Comparison of ENCODE assay signal across 7 cellular contexts in the genomic region with DNA sequence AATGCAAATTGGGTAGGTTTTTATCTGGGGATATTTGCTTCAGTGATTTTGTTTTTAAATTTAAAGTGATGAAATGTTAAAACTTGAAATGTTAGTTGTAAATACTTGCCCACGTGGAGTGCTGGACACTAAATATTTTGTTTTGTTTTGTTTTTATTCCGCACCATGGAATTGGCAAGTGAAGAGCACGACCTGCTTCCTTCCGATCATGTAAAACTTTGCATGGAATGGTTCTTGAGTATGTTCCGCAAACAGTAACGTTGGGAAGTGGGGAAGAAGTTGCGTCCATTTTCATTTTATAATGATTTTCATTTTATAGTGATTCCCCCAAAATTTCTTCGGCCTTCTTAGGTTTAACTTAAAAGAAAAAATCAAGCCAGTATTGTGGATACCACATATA. TPM values are rescaled to one million over a fixed set of nuclear protein-coding genes. Genes with fewer than 3 reads are reported as not detected.
A peak's percentile ranks its signal among the peaks of the same experiment; 100 is the strongest.
DNase-seq lines count a peak whose midpoint lies in the region; ATAC-seq and TF ChIP-seq lines count a peak whose summit lies in the region.

No MANE protein-coding gene starts in this region.

- H3K4me1 ChIP-seq in SK-N-SH (ENCODE audit: control insufficient read depth in 1 of 2, insufficient read depth in 2 of 2, low read depth in 1 of 2, low read length in 1 of 2) (peaks cover 7 to 9% of the 10 kb centered on the region in 2 experiments; a peak in 3 of 4 replicates), skeletal muscle tissue (ENCODE audit: control insufficient read depth in 3 of 3, insufficient read depth in 3 of 3, low read length in 3 of 3) (peaks cover 5 to 8% (median 6%) of the 10 kb centered on the region in 3 donors)

- no peaks in the 10 kb centered on the region for H3F3A ChIP-seq in SK-N-SH (replicated peaks; ENCODE audit: insufficient read depth)

- no peak for ATAC-seq in HG03457 (IDR thresholded peaks at IDR 0.05; ENCODE audit: unreplicated experiment)
- ATAC-seq in left colon: no peak
- no peak for ATAC-seq in HG03571 (IDR thresholded peaks at IDR 0.05; ENCODE audit: unreplicated experiment)

- H3K9me3 ChIP-seq in SK-N-SH (no peaks in the 10 kb centered on the region), skeletal muscle tissue (ENCODE audit: control insufficient read depth in 3 of 3, low read length in 3 of 3) (no peaks in the 10 kb centered on the region)

- CTCF ChIA-PET in SK-N-SH (lab: Yijun Ruan, JAX): no interaction called here

- H3K79me2 ChIP-seq in SK-N-SH (ENCODE audit: insufficient read depth): peaks cover 26% of the 10 kb centered on the region

- H2AFZ ChIP-seq in SK-N-SH (ENCODE audit: low read depth): peak overlapping the region; percentile 99

- 21% methylated on average over 8 of the region's 8 CpGs for WGBS in SK-N-SH (ENCODE audit: low lambda C conversion rate)

- DNase-seq in H7: no peak
- no peak for DNase-seq in SK-N-SH
- peak; percentile 10 for DNase-seq in fibroblast of the aortic adventitia (ENCODE audit: low read depth)
- DNase-seq in left colon: no peak

- TF ChIP-seq CTCF in SK-N-SH (IDR thresholded peaks at IDR 0.05): no peak
- no peak for TF ChIP-seq CTCF in fibroblast of the aortic adventitia (IDR thresholded peaks at IDR 0.05; ENCODE audit: insufficient read depth, low read length)

- peak overlapping the region; percentile 54 to 93; a peak in 3 of 4 replicates for H3K27ac ChIP-seq in SK-N-SH (ENCODE audit: low read depth in 2 of 2, low read length in 1 of 2)
- H3K27ac ChIP-seq in skeletal muscle tissue (ENCODE audit: low read depth, low read length): no peak overlapping the region

- peak overlapping the region; percentile 84 for H3K4me2 ChIP-seq in SK-N-SH

- H3K9ac ChIP-seq in SK-N-SH: peak overlapping the region; percentile 76
- peak overlapping the region; percentile 85 to 90 (median 90) for H3K9ac ChIP-seq in skeletal muscle tissue (ENCODE audit: low read depth in 1 of 3, low read length in 3 of 3)

- no peak for TF ChIP-seq RAD21 in SK-N-SH (IDR thresholded peaks at IDR 0.05; ENCODE audit: low read length)

- H3K27me3 ChIP-seq in H7 (ENCODE audit: control insufficient read depth, insufficient read depth, low read length): no peaks in the 10 kb centered on the region
- no peaks in the 10 kb centered on the region for H3K27me3 ChIP-seq in SK-N-SH (ENCODE audit: insufficient read depth)
- no peaks in the 10 kb centered on the region for H3K27me3 ChIP-seq in skeletal muscle tissue (ENCODE audit: control insufficient read depth in 3 of 3, insufficient read depth in 3 of 3, low read length in 3 of 3)

- no peak for TF ChIP-seq EP300 in SK-N-SH (IDR thresholded peaks at IDR 0.05; ENCODE audit: borderline replicate concordance in 1 of 2, low read depth in 1 of 2, low read length in 1 of 2)

- H3K36me3 ChIP-seq in H7 (replicated peaks; ENCODE audit: control insufficient read depth, insufficient read depth, low read length) (no peaks in the 10 kb centered on the region), SK-N-SH (replicated peaks in 1 of 2; ENCODE audit: control insufficient read depth in 1 of 2, insufficient read depth in 2 of 2, low read length in 1 of 2) (peaks cover 0 to 10% of the 10 kb centered on the region in 2 experiments), skeletal muscle tissue (ENCODE audit: control insufficient read depth in 3 of 3, insufficient read depth in 3 of 3, low read length in 3 of 3) (peaks cover 0 to 4% (median 0%) of the 10 kb centered on the region in 3 donors)

- no peaks in the 10 kb centered on the region for H4K20me1 ChIP-seq in SK-N-SH (ENCODE audit: insufficient read depth)

- intact Hi-C loops in left colon (cut with DNase I, micrococcal nuclease): no loop called here

- H3K4me3 ChIP-seq in H7 (ENCODE audit: insufficient read depth, low read depth, low read length) (peak overlapping the region; percentile 85), SK-N-SH (ENCODE audit: low read depth in 2 of 2, low read length in 1 of 2) (peak overlapping the region; percentile 96 to 98), fibroblast of the aortic adventitia (ENCODE audit: low read depth, low read length) (peak overlapping the region; percentile 100), skeletal muscle tissue (ENCODE audit: low read length in 3 of 3) (peak overlapping the region; percentile 97 to 99 (median 99))

- no peaks in the 10 kb centered on the region for H3K9me2 ChIP-seq in SK-N-SH

- POLR2A ChIA-PET in SK-N-SH (lab: Yijun Ruan, JAX): no interaction called here

TF ChIP-seq in SK-N-SH, 30 proteins besides CTCF, POLR2A, EP300 and RAD21:
- peak; percentile 11; the same call in 1 of the 2 replicates for TF ChIP-seq MXI1 (IDR thresholded peaks at IDR 0.05; ENCODE audit: low read depth, low read length)
- TF ChIP-seq POLR2AphosphoS5 (IDR thresholded peaks at IDR 0.05; ENCODE audit: low read depth, low read length): no peak
- TF ChIP-seq, protein P1, sequence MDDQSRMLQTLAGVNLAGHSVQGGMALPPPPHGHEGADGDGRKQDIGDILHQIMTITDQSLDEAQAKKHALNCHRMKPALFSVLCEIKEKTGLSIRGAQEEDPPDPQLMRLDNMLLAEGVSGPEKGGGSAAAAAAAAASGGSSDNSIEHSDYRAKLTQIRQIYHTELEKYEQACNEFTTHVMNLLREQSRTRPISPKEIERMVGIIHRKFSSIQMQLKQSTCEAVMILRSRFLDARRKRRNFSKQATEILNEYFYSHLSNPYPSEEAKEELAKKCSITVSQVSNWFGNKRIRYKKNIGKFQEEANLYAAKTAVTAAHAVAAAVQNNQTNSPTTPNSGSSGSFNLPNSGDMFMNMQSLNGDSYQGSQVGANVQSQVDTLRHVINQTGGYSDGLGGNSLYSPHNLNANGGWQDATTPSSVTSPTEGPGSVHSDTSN (IDR thresholded peaks at IDR 0.05): no peak
- no peak for TF ChIP-seq SIN3A (IDR thresholded peaks at IDR 0.05; ENCODE audit: borderline replicate concordance, low read depth, low read length)
- TF ChIP-seq, protein P2, sequence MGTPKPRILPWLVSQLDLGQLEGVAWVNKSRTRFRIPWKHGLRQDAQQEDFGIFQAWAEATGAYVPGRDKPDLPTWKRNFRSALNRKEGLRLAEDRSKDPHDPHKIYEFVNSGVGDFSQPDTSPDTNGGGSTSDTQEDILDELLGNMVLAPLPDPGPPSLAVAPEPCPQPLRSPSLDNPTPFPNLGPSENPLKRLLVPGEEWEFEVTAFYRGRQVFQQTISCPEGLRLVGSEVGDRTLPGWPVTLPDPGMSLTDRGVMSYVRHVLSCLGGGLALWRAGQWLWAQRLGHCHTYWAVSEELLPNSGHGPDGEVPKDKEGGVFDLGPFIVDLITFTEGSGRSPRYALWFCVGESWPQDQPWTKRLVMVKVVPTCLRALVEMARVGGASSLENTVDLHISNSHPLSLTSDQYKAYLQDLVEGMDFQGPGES (IDR thresholded peaks at IDR 0.05; ENCODE audit: low read depth, low read length): no peak
- TF ChIP-seq, protein P3, sequence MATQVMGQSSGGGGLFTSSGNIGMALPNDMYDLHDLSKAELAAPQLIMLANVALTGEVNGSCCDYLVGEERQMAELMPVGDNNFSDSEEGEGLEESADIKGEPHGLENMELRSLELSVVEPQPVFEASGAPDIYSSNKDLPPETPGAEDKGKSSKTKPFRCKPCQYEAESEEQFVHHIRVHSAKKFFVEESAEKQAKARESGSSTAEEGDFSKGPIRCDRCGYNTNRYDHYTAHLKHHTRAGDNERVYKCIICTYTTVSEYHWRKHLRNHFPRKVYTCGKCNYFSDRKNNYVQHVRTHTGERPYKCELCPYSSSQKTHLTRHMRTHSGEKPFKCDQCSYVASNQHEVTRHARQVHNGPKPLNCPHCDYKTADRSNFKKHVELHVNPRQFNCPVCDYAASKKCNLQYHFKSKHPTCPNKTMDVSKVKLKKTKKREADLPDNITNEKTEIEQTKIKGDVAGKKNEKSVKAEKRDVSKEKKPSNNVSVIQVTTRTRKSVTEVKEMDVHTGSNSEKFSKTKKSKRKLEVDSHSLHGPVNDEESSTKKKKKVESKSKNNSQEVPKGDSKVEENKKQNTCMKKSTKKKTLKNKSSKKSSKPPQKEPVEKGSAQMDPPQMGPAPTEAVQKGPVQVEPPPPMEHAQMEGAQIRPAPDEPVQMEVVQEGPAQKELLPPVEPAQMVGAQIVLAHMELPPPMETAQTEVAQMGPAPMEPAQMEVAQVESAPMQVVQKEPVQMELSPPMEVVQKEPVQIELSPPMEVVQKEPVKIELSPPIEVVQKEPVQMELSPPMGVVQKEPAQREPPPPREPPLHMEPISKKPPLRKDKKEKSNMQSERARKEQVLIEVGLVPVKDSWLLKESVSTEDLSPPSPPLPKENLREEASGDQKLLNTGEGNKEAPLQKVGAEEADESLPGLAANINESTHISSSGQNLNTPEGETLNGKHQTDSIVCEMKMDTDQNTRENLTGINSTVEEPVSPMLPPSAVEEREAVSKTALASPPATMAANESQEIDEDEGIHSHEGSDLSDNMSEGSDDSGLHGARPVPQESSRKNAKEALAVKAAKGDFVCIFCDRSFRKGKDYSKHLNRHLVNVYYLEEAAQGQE (IDR thresholded peaks at IDR 0.05; ENCODE audit: low read depth, low read length): no peak
- TF ChIP-seq CHD2 (IDR thresholded peaks at IDR 0.05; ENCODE audit: low read length, partially characterized antibody): no peak
- no peak for TF ChIP-seq TAF1 (IDR thresholded peaks at IDR 0.05; ENCODE audit: borderline replicate concordance, low read depth, low read length)
- no peak for TF ChIP-seq JUND (IDR thresholded peaks at IDR 0.05)
TF ChIP-seq in SK-N-SH: peak in this region for 1.

RNA-seq across cellular contexts. Expression of a gene that starts 0.8 kb away (rescaled TPM):
- 4.7 and 6.2 TPM in 2 replicates for total RNA-seq in H7 (2014; rRNA removed; shearing (Covaris generic))
- polyA plus RNA-seq in SK-N-SH (2012; rRNA removed): 1.8 and 2.4 TPM in 2 replicates
- polyA plus RNA-seq in SK-N-SH (2012; cell fraction: cytosol; rRNA removed): 2.1 and 2.2 TPM in 2 replicates
- polyA plus RNA-seq in SK-N-SH (2012; cell fraction: nucleus; rRNA removed): 2.5 and 3.2 TPM in 2 replicates
- total RNA-seq in fibroblast of the aortic adventitia (ENCODE audit: low replicate concordance) (6.5 and 7.9 TPM in 2 replicates), skeletal muscle tissue (3.7 TPM), left colon (1 to 10 TPM; 2.0 to 3.0 TPM)
